ENCODE assay signal across 27 cellular contexts in genomic region chr12:38469689-38470088, GRCh38.
"Had no signal": no experiment of that assay in that cellular context is flagged by ENCODE, and none has a peak within 500 bp of the region (broad histone marks: within the 10 kb centered on the region; RNA-seq: fewer than 3 reads in every experiment).

No MANE protein-coding gene starts in this region.

- ATAC-seq: activated CD4-positive, alpha-beta T cell treated with anti-CD3 and anti-CD28 coated beads for 36 hours; activated CD8-positive, alpha-beta T cell treated with anti-CD3 and anti-CD28 coated beads, Interleukin-2, amount 10 ng/mL, durations not matched to agents 7 days and 5 days; gastrocnemius medialis; left cardiac atrium; stimulated activated naive CD8-positive, alpha-beta T cell treated with anti-CD3 and anti-CD28 coated beads, Interleukin-15, Interleukin-2, amounts not matched to agents 100 U/mL and 50 U/mL, for 24 hours had no signal

- H3K4me1 Mint-ChIP-seq: activated CD4-positive, alpha-beta T cell treated with anti-CD3 and anti-CD28 coated beads for 36 hours; activated naive CD8-positive, alpha-beta T cell treated with anti-CD3 and anti-CD28 coated beads for 36 hours; mesothelial cell of epicardium; naive B cell had no signal

- H3K27ac Mint-ChIP-seq: activated CD4-positive, alpha-beta T cell treated with anti-CD3 and anti-CD28 coated beads for 36 hours; activated CD8-positive, alpha-beta T cell treated with anti-CD3 and anti-CD28 coated beads, Interleukin-2, amount 10 ng/mL, durations not matched to agents 7 days and 5 days; activated naive CD8-positive, alpha-beta T cell treated with anti-CD3 and anti-CD28 coated beads for 36 hours; mesothelial cell of epicardium; naive B cell; type B pancreatic cell had no signal

- DNase-seq: activated CD4-positive, alpha-beta T cell treated with anti-CD3 and anti-CD28 coated beads for 36 hours; activated CD4-positive, CD25-positive, alpha-beta regulatory T cell; activated CD8-positive, alpha-beta T cell treated with anti-CD3 and anti-CD28 coated beads, Interleukin-2, amount 10 ng/mL, durations not matched to agents 7 days and 5 days; activated effector memory CD4-positive, alpha-beta T cell treated with Interleukin-2 at 50 U/mL for 16 hours; activated naive CD4-positive, alpha-beta T cell treated with Interleukin-2 at 50 U/mL for 16 hours; activated naive CD8-positive, alpha-beta T cell treated with anti-CD3 and anti-CD28 coated beads for 36 hours; activated T-cell treated with anti-CD3 and anti-CD28 coated beads for 4 hours; cerebellar nuclear complex; colonic mucosa; effector CD8-positive, alpha-beta T cell; gastrocnemius medialis; left cardiac atrium; mammary epithelial cell; naive B cell; right lobe of liver; stimulated activated CD4-positive, alpha-beta T cell treated with anti-CD3 and anti-CD28 coated beads, Interleukin-12 subunit alpha, Interleukin-12 subunit beta, amount 100 ng/mL, for 4 hours; stimulated activated CD4-positive, alpha-beta T cell treated with anti-CD3 and anti-CD28 coated beads, Interleukin-4, amount 100 ng/mL, for 1 hour; stimulated activated naive CD8-positive, alpha-beta T cell treated with anti-CD3 and anti-CD28 coated beads, Interleukin-15, Interleukin-2, amounts not matched to agents 100 U/mL and 50 U/mL, for 24 hours had no signal

- H3K79me2 ChIP-seq: hepatocyte had no signal

- H3K9me3 Mint-ChIP-seq: type B pancreatic cell had no signal

- H3K9me3 ChIP-seq: ascending aorta, colonic mucosa, gastrocnemius medialis, right lobe of liver, thoracic aorta, vagina had no signal

- H3K4me3 Mint-ChIP-seq: activated CD4-positive, alpha-beta T cell treated with anti-CD3 and anti-CD28 coated beads for 36 hours; activated CD8-positive, alpha-beta T cell treated with anti-CD3 and anti-CD28 coated beads, Interleukin-2, amount 10 ng/mL, durations not matched to agents 7 days and 5 days; activated naive CD8-positive, alpha-beta T cell treated with anti-CD3 and anti-CD28 coated beads for 36 hours; mesothelial cell of epicardium; naive B cell; type B pancreatic cell had no signal

- H3K36me3 ChIP-seq: ascending aorta, cardiac muscle cell, colonic mucosa, gastrocnemius medialis, right lobe of liver, thoracic aorta, vagina had no signal

- H3K4me1 ChIP-seq: ascending aorta, colonic mucosa, gastrocnemius medialis, right lobe of liver, vagina had no signal

- H2AFZ ChIP-seq: hepatocyte had no signal

- H3K36me3 Mint-ChIP-seq: activated naive CD8-positive, alpha-beta T cell treated with anti-CD3 and anti-CD28 coated beads for 36 hours; brain; mesothelial cell of epicardium; naive B cell; type B pancreatic cell had no signal

- H3K27me3 ChIP-seq: ascending aorta, cardiac muscle cell, colonic mucosa, gastrocnemius medialis, hepatocyte, right lobe of liver, vagina had no signal

- H3K27ac ChIP-seq: ascending aorta, cardiac muscle cell, colonic mucosa, gastrocnemius medialis, hepatocyte, right lobe of liver, skin epidermis, thoracic aorta, vagina had no signal

- H3K4me2 ChIP-seq: hepatocyte had no signal

- H3K27me3 Mint-ChIP-seq: activated CD4-positive, alpha-beta T cell treated with anti-CD3 and anti-CD28 coated beads for 36 hours; activated naive CD8-positive, alpha-beta T cell treated with anti-CD3 and anti-CD28 coated beads for 36 hours; brain; naive B cell; type B pancreatic cell had no signal

- H3K4me3 ChIP-seq: ascending aorta, cardiac muscle cell, colonic mucosa, gastrocnemius medialis, hepatocyte, right lobe of liver, skin epidermis, thoracic aorta, vagina had no signal
